8 cellular contexts compared by ENCODE assay signal in genomic region chr11:416757-417621, GRCh38. TPM values are rescaled to one million over a fixed set of nuclear protein-coding genes. Genes with fewer than 3 reads are reported as not detected.
A peak's percentile ranks its signal among the peaks of the same experiment; 100 is the strongest.
DNase-seq lines count a peak whose midpoint lies in the region; ATAC-seq and TF ChIP-seq lines count a peak whose summit lies in the region.

No MANE protein-coding gene starts in this region.

- DNase-seq in DND-41 (peak; percentile 54), NCI-H1105 treated with DMSO at 0.1 percent for 48 hours (lab: John Stamatoyannopoulos, UW) (peak; percentile 73), left cardiac atrium (peak; percentile 69), sigmoid colon (no peak), NCI-H446 (lab: John Stamatoyannopoulos, UW) (no peak), G401 (ENCODE audit: low spot score) (no peak)
- DNase-seq in activated T-cell treated with anti-CD3 and anti-CD28 coated beads, Interleukin-2, amount 50 U/mL, for 72 hours: peak; percentile 57 to 70

- peaks cover 16% of the 10 kb centered on the region for H3K79me2 ChIP-seq in DND-41 (ENCODE audit: insufficient read depth, low read length)

- intact Hi-C loops in left cardiac atrium (cut with DNase I) (loop anchor here in 1 of 2 donors (2.0 kb wide), 1 partner anchor 32 kb away; no protein-coding TSS in a partner anchor), sigmoid colon (cut with DNase I) (no loop called here)

- TF ChIP-seq EP300 in sigmoid colon (IDR thresholded peaks at IDR 0.05): no peak

- no peak for TF ChIP-seq POLR2A in sigmoid colon (IDR thresholded peaks at IDR 0.05)

- no peaks in the 10 kb centered on the region for H3K27me3 Mint-ChIP-seq in activated T-cell treated with anti-CD3 and anti-CD28 coated beads, Interleukin-2, amount 50 U/mL, for 72 hours (ENCODE audit: low read depth)

- no peaks in the 10 kb centered on the region for H3K9me3 ChIP-seq in DND-41 (ENCODE audit: insufficient read depth, low read length, severe bottlenecking)
- no peaks in the 10 kb centered on the region for H3K9me3 ChIP-seq in sigmoid colon

- peaks cover 45% of the 10 kb centered on the region for H3K4me1 ChIP-seq in DND-41 (ENCODE audit: insufficient read depth, low read length)
- peaks cover 0 to 15% (median 11%) of the 10 kb centered on the region in 4 donors for H3K4me1 ChIP-seq in sigmoid colon

- H3K27ac ChIP-seq in DND-41 (ENCODE audit: low read length): peak overlapping the region; percentile 81
- H3K27ac ChIP-seq in sigmoid colon: peak overlapping the region; percentile 57 to 76 (median 66)

- TF ChIP-seq CTCF in DND-41 (IDR thresholded peaks at IDR 0.05; ENCODE audit: borderline replicate concordance, extremely low read depth, low read length, poor library complexity, severe bottlenecking) (no peak), sigmoid colon (IDR thresholded peaks at IDR 0.05) (no peak)

- H3K9ac ChIP-seq in DND-41 (ENCODE audit: low read depth, low read length): peak overlapping the region; percentile 88

- peaks cover 32% of the 10 kb centered on the region for H3K4me1 Mint-ChIP-seq in activated T-cell treated with anti-CD3 and anti-CD28 coated beads, Interleukin-2, amount 50 U/mL, for 72 hours (ENCODE audit: low read depth)

- H3K36me3 ChIP-seq in DND-41 (ENCODE audit: insufficient read depth, low read length): no peaks in the 10 kb centered on the region
- H3K36me3 ChIP-seq in sigmoid colon: no peaks in the 10 kb centered on the region

- peak overlapping the region; percentile 84 for H3K4me2 ChIP-seq in DND-41 (ENCODE audit: insufficient read depth, low read length)

- ATAC-seq in DND-41 (ENCODE audit: insufficient read depth, low read depth): peak; percentile 8; the same call in 1 of the 3 replicates
- ATAC-seq in activated T-cell treated with anti-CD3 and anti-CD28 coated beads, Interleukin-2, amount 50 U/mL, for 72 hours (replicated peaks in 1 of 2): peak; percentile 52 to 59
- ATAC-seq in left cardiac atrium: peak; percentile 68 to 69
- ATAC-seq in GM21786 (IDR thresholded peaks at IDR 0.05; ENCODE audit: unreplicated experiment): no peak

- peak overlapping the region; percentile 5 to 49; a peak in 3 of 4 replicates for H3K4me3 ChIP-seq in DND-41 (ENCODE audit: low read depth in 1 of 2, low read length in 2 of 2)
- peak overlapping the region in 3 of 4 donors; percentile 39 to 48 (median 45) for H3K4me3 ChIP-seq in sigmoid colon

- 1 to 2% methylated on average over 97 of the region's 97 CpGs for WGBS in sigmoid colon, 2 donors

- in situ Hi-C loops in G401 (cut with HindIII; ENCODE audit: low sequenced_read_pairs): no loop called here

- no peaks in the 10 kb centered on the region for H3K36me3 Mint-ChIP-seq in activated T-cell treated with anti-CD3 and anti-CD28 coated beads, Interleukin-2, amount 50 U/mL, for 72 hours (ENCODE audit: insufficient read depth in 2 of 2)

- H3K27ac Mint-ChIP-seq in activated T-cell treated with anti-CD3 and anti-CD28 coated beads, Interleukin-2, amount 50 U/mL, for 72 hours: no peak overlapping the region

- H3K9me3 Mint-ChIP-seq in activated T-cell treated with anti-CD3 and anti-CD28 coated beads, Interleukin-2, amount 50 U/mL, for 72 hours: no peaks in the 10 kb centered on the region

- peak overlapping the region; percentile 88 to 98 for H3K4me3 Mint-ChIP-seq in activated T-cell treated with anti-CD3 and anti-CD28 coated beads, Interleukin-2, amount 50 U/mL, for 72 hours

- H3K27me3 ChIP-seq in DND-41 (ENCODE audit: insufficient read depth, low read length, poor library complexity) (peaks cover 8% of the 10 kb centered on the region), sigmoid colon (peaks cover 25 to 70% (median 64%) of the 10 kb centered on the region in 3 donors)

- H4K20me1 ChIP-seq in DND-41 (ENCODE audit: insufficient read depth, low read length): no peaks in the 10 kb centered on the region

- peak overlapping the region; percentile 73 for H2AFZ ChIP-seq in DND-41 (ENCODE audit: low read depth, low read length)

RNA-seq across cellular contexts. Expression of gene SIGIRR, which starts 2.2 kb away (rescaled TPM):
- 10 to 100 TPM; 59.3 to 68.4 TPM for total RNA-seq in activated T-cell treated with anti-CD3 and anti-CD28 coated beads, Interleukin-2, amount 50 U/mL, for 72 hours
- total RNA-seq in left cardiac atrium: 10 to 100 TPM; 35.4 to 36.7 TPM
- 10 to 100 TPM; 51.0 to 70.9 (median 53.1) TPM for total RNA-seq in sigmoid colon
- 100 to 1,000 TPM in 1 of 3 donors, 10 to 100 TPM in 2; 46.8 to 122 (median 50.2) TPM for polyA plus RNA-seq in sigmoid colon
- 20.6 and 31.9 TPM in 2 replicates for total RNA-seq in G401 (2014; rRNA removed; shearing (Covaris generic))

RNA-seq across cellular contexts. Expression of gene PKP3, which starts 23.0 kb away (rescaled TPM):
- total RNA-seq in activated T-cell treated with anti-CD3 and anti-CD28 coated beads, Interleukin-2, amount 50 U/mL, for 72 hours: 1 to 10 TPM in 1 of 2 donors, under 1 TPM in 1; 0.16 to 1.2 TPM
- total RNA-seq in left cardiac atrium (under 1 TPM; 0.52 to 0.68 TPM), sigmoid colon (under 1 TPM in 2 of 4 donors, not detected in 2; 0.27 to 0.71 TPM)
- polyA plus RNA-seq in sigmoid colon: 100 to 1,000 TPM in 1 of 3 donors, 10 to 100 TPM in 2; 57.1 to 140 (median 86.7) TPM
- total RNA-seq in G401 (2014; rRNA removed; shearing (Covaris generic)): 1.1 and 7.9 TPM in 2 replicates

RNA-seq across cellular contexts. Expression of gene ANO9, which starts 24.8 kb away (rescaled TPM):
- 10 to 100 TPM; 34.3 to 56.5 TPM for total RNA-seq in activated T-cell treated with anti-CD3 and anti-CD28 coated beads, Interleukin-2, amount 50 U/mL, for 72 hours
- 1 to 10 TPM in 1 of 2 donors, under 1 TPM in 1; 0.55 to 1.6 TPM for total RNA-seq in left cardiac atrium
- 1 to 10 TPM in 1 of 4 donors, under 1 TPM in 3; 0.14 to 2.5 (median 0.26) TPM for total RNA-seq in sigmoid colon
- 100 to 1,000 TPM in 1 of 3 donors, 1 to 10 TPM in 2; 4.2 to 123 (median 6.5) TPM for polyA plus RNA-seq in sigmoid colon
- total RNA-seq in G401 (2014; rRNA removed; shearing (Covaris generic)): 0.31 and 0.98 TPM in 2 replicates

RNA-seq across cellular contexts. Expression of gene PTDSS2, which starts 33.1 kb away (rescaled TPM):
- 10 to 100 TPM; 20.6 to 22.5 TPM for total RNA-seq in activated T-cell treated with anti-CD3 and anti-CD28 coated beads, Interleukin-2, amount 50 U/mL, for 72 hours
- total RNA-seq in left cardiac atrium (10 to 100 TPM; 21.5 to 26.5 TPM), sigmoid colon (10 to 100 TPM; 30.1 to 76.2 (median 44.6) TPM)
- 10 to 100 TPM in 1 of 3 donors, 1 to 10 TPM in 2; 4.8 to 29.0 (median 6.5) TPM for polyA plus RNA-seq in sigmoid colon
- total RNA-seq in G401 (2014; rRNA removed; shearing (Covaris generic)): 78.1 and 84.1 TPM in 2 replicates

RNA-seq across cellular contexts. Expression of gene B4GALNT4, which starts 47.7 kb away (rescaled TPM):
- total RNA-seq in activated T-cell treated with anti-CD3 and anti-CD28 coated beads, Interleukin-2, amount 50 U/mL, for 72 hours: 1 to 10 TPM; 2.1 to 2.7 TPM
- total RNA-seq in left cardiac atrium (1 to 10 TPM; 2.1 to 2.4 TPM), sigmoid colon (1 to 10 TPM; 1.4 to 9.1 (median 2.7) TPM)
- 1 to 10 TPM in 2 of 3 donors, not detected in 1; 7.6 to 7.8 TPM for polyA plus RNA-seq in sigmoid colon
- 27.4 and 32.1 TPM in 2 replicates for total RNA-seq in G401 (2014; rRNA removed; shearing (Covaris generic))

Comparison
In these comparisons a context has a peak if more than half of its experiments do, and no peak if none do; other contexts are left out.
1. DNase-seq: peak in DND-41 (single experiment), NCI-H1105 treated with DMSO at 0.1 percent for 48 hours (single experiment), activated T-cell treated with anti-CD3 and anti-CD28 coated beads, Interleukin-2, amount 50 U/mL, for 72 hours (2 of 2) and left cardiac atrium (single experiment); none in sigmoid colon (single experiment), NCI-H446 (0 of 2) and G401 (single experiment).
2. RNA of gene ANO9, which starts 24.8 kb away (total RNA-seq): 34.3 to 56.5 TPM in activated T-cell treated with anti-CD3 and anti-CD28 coated beads, Interleukin-2, amount 50 U/mL, for 72 hours; 0.55 to 1.6 TPM in left cardiac atrium, 0.31 to 0.98 TPM in G401 and 0.14 to 2.5 TPM in sigmoid colon; every median in the first group is over 10 times any median in the second.